ENCODE assay signal across 1 cellular context in the genomic region with DNA sequence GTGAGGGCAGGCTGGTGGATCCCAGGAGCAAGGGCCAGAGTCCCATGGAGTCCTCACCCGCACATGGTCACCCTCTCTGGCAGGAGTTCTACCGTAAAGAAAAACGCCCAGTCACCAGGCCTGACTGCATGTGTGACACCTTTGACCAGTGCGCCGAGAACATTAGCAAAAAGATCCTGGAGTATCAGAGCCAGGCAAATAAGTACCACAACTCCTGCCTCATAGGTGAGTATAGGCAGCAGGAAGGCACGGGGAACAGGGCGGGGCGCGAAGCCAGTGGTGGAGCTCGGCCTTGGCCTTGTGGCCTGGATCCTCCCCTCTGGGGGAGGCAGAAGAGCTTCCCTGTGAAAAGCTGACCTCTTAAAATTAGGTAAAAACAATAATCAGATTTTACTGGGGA.
A peak's percentile ranks its signal among the peaks of the same experiment; 100 is the strongest.
TF ChIP-seq lines count a peak whose summit lies in the region.

No MANE protein-coding gene starts in this region.

TF ChIP-seq in HepG2, 621 proteins besides CTCF, POLR2A, EP300 and RAD21 (continues in another document):
- TF ChIP-seq SALL1 (CRISPR knock-in tag; IDR thresholded peaks at IDR 0.05), result peak; percentile 40; the same call in 1 of the 2 replicates
- TF ChIP-seq SOX13 (IDR thresholded peaks at IDR 0.05), result no peak
- 0 out of 4 replicates have a peak, but pooled peaks of 1 of the 2 experiments have one; percentile 11 for TF ChIP-seq SOX13 (CRISPR knock-in tag; conservative IDR thresholded peaks at IDR 0.05 in 1 of 2, IDR thresholded peaks at IDR 0.05 in 1 of 2)
- no peak for TF ChIP-seq ZNF160 (CRISPR knock-in tag; IDR thresholded peaks at IDR 0.05)
- TF ChIP-seq, protein P1, sequence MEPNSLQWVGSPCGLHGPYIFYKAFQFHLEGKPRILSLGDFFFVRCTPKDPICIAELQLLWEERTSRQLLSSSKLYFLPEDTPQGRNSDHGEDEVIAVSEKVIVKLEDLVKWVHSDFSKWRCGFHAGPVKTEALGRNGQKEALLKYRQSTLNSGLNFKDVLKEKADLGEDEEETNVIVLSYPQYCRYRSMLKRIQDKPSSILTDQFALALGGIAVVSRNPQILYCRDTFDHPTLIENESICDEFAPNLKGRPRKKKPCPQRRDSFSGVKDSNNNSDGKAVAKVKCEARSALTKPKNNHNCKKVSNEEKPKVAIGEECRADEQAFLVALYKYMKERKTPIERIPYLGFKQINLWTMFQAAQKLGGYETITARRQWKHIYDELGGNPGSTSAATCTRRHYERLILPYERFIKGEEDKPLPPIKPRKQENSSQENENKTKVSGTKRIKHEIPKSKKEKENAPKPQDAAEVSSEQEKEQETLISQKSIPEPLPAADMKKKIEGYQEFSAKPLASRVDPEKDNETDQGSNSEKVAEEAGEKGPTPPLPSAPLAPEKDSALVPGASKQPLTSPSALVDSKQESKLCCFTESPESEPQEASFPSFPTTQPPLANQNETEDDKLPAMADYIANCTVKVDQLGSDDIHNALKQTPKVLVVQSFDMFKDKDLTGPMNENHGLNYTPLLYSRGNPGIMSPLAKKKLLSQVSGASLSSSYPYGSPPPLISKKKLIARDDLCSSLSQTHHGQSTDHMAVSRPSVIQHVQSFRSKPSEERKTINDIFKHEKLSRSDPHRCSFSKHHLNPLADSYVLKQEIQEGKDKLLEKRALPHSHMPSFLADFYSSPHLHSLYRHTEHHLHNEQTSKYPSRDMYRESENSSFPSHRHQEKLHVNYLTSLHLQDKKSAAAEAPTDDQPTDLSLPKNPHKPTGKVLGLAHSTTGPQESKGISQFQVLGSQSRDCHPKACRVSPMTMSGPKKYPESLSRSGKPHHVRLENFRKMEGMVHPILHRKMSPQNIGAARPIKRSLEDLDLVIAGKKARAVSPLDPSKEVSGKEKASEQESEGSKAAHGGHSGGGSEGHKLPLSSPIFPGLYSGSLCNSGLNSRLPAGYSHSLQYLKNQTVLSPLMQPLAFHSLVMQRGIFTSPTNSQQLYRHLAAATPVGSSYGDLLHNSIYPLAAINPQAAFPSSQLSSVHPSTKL (CRISPR knock-in tag; IDR thresholded peaks at IDR 0.05), result peak; percentile 28; the same call in 1 of the 2 replicates
- no peak for TF ChIP-seq PCBP1 (IDR thresholded peaks at IDR 0.05; ENCODE audit: borderline replicate concordance, low read depth, low read length)
- TF ChIP-seq ZSCAN21 (CRISPR knock-in tag; IDR thresholded peaks at IDR 0.05; ENCODE audit: borderline replicate concordance), result no peak
- TF ChIP-seq SYNCRIP (IDR thresholded peaks at IDR 0.05; ENCODE audit: insufficient read depth, low read depth, low read length), result no peak
- no peak for TF ChIP-seq ZBTB20 (CRISPR knock-in tag; IDR thresholded peaks at IDR 0.05; ENCODE audit: borderline replicate concordance, low read depth)
- TF ChIP-seq CREM (IDR thresholded peaks at IDR 0.05), result no peak
- no peak for TF ChIP-seq CREM (CRISPR knock-in tag; IDR thresholded peaks at IDR 0.05)
- no peak for TF ChIP-seq FOXJ3 (CRISPR knock-in tag; IDR thresholded peaks at IDR 0.05; ENCODE audit: borderline replicate concordance)
- TF ChIP-seq SP5 (CRISPR knock-in tag; IDR thresholded peaks at IDR 0.05; ENCODE audit: borderline replicate concordance, low read depth), result peak; percentile 46; the same call in 1 of the 2 replicates
- TF ChIP-seq NFE2L2 (IDR thresholded peaks at IDR 0.05; ENCODE audit: low read length), result 0 out of 2 replicates have a peak, but pooled peaks have one; percentile 6
- TF ChIP-seq NR2F1 (CRISPR knock-in tag; IDR thresholded peaks at IDR 0.05), result peak in 1 of 2 experiments; percentile 48; a peak in 1 of 4 replicates
- TF ChIP-seq RFX3 (CRISPR knock-in tag; IDR thresholded peaks at IDR 0.05), result no peak
- TF ChIP-seq, protein P2, sequence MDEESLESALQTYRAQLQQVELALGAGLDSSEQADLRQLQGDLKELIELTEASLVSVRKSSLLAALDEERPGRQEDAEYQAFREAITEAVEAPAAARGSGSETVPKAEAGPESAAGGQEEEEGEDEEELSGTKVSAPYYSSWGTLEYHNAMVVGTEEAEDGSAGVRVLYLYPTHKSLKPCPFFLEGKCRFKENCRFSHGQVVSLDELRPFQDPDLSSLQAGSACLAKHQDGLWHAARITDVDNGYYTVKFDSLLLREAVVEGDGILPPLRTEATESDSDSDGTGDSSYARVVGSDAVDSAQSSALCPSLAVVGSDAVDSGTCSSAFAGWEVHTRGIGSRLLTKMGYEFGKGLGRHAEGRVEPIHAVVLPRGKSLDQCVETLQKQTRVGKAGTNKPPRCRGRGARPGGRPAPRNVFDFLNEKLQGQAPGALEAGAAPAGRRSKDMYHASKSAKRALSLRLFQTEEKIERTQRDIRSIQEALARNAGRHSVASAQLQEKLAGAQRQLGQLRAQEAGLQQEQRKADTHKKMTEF (CRISPR knock-in tag; IDR thresholded peaks at IDR 0.05), result no peak
- TF ChIP-seq, protein P3, sequence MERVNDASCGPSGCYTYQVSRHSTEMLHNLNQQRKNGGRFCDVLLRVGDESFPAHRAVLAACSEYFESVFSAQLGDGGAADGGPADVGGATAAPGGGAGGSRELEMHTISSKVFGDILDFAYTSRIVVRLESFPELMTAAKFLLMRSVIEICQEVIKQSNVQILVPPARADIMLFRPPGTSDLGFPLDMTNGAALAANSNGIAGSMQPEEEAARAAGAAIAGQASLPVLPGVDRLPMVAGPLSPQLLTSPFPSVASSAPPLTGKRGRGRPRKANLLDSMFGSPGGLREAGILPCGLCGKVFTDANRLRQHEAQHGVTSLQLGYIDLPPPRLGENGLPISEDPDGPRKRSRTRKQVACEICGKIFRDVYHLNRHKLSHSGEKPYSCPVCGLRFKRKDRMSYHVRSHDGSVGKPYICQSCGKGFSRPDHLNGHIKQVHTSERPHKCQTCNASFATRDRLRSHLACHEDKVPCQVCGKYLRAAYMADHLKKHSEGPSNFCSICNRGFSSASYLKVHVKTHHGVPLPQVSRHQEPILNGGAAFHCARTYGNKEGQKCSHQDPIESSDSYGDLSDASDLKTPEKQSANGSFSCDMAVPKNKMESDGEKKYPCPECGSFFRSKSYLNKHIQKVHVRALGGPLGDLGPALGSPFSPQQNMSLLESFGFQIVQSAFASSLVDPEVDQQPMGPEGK (CRISPR knock-in tag; IDR thresholded peaks at IDR 0.05), result 0 out of 2 replicates have a peak, but pooled peaks have one; percentile 28
- TF ChIP-seq PTBP1 (IDR thresholded peaks at IDR 0.05; ENCODE audit: low read depth, low read length, poor library complexity, severe bottlenecking), result no peak
- TF ChIP-seq ZNF432 (CRISPR knock-in tag; IDR thresholded peaks at IDR 0.05; ENCODE audit: borderline replicate concordance), result no peak
- no peak for TF ChIP-seq ZNF414 (CRISPR knock-in tag; IDR thresholded peaks at IDR 0.05)
- TF ChIP-seq SMARCE1 (IDR thresholded peaks at IDR 0.05; ENCODE audit: borderline replicate concordance), result no peak
- TF ChIP-seq, protein P4, sequence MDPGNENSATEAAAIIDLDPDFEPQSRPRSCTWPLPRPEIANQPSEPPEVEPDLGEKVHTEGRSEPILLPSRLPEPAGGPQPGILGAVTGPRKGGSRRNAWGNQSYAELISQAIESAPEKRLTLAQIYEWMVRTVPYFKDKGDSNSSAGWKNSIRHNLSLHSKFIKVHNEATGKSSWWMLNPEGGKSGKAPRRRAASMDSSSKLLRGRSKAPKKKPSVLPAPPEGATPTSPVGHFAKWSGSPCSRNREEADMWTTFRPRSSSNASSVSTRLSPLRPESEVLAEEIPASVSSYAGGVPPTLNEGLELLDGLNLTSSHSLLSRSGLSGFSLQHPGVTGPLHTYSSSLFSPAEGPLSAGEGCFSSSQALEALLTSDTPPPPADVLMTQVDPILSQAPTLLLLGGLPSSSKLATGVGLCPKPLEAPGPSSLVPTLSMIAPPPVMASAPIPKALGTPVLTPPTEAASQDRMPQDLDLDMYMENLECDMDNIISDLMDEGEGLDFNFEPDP (CRISPR knock-in tag; conservative IDR thresholded peaks at IDR 0.05), result no peak
- TF ChIP-seq NR2F6 (IDR thresholded peaks at IDR 0.05), result 0 out of 2 replicates have a peak, but pooled peaks have one; percentile 13
- TF ChIP-seq NR2F6 (CRISPR knock-in tag; IDR thresholded peaks at IDR 0.05), result peak; percentile 70; the same call in 1 of the 2 replicates
- TF ChIP-seq ZNF34 (CRISPR knock-in tag; IDR thresholded peaks at IDR 0.05; ENCODE audit: borderline replicate concordance), result no peak
- no peak for TF ChIP-seq NFATC3 (CRISPR knock-in tag; IDR thresholded peaks at IDR 0.05)
- TF ChIP-seq MXD4 (CRISPR knock-in tag; IDR thresholded peaks at IDR 0.05), result no peak
- TF ChIP-seq IRF2 (CRISPR knock-in tag; IDR thresholded peaks at IDR 0.05), result no peak
- TF ChIP-seq E2F5 (CRISPR knock-in tag; conservative IDR thresholded peaks at IDR 0.05), result no peak
- TF ChIP-seq, protein P5, sequence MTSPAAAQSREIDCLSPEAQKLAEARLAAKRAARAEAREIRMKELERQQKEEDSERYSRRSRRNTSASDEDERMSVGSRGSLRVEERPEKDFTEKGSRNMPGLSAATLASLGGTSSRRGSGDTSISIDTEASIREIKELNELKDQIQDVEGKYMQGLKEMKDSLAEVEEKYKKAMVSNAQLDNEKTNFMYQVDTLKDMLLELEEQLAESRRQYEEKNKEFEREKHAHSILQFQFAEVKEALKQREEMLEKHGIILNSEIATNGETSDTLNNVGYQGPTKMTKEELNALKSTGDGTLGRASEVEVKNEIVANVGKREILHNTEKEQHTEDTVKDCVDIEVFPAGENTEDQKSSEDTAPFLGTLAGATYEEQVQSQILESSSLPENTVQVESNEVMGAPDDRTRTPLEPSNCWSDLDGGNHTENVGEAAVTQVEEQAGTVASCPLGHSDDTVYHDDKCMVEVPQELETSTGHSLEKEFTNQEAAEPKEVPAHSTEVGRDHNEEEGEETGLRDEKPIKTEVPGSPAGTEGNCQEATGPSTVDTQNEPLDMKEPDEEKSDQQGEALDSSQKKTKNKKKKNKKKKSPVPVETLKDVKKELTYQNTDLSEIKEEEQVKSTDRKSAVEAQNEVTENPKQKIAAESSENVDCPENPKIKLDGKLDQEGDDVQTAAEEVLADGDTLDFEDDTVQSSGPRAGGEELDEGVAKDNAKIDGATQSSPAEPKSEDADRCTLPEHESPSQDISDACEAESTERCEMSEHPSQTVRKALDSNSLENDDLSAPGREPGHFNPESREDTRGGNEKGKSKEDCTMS (CRISPR knock-in tag; conservative IDR thresholded peaks at IDR 0.05), result no peak
- TF ChIP-seq ZNF687 (CRISPR knock-in tag; IDR thresholded peaks at IDR 0.05), result peak; percentile 51
- peak; percentile 35; the same call in 1 of the 2 replicates for TF ChIP-seq RARA (CRISPR knock-in tag; IDR thresholded peaks at IDR 0.05)
